8 cellular contexts compared by ENCODE assay signal in genomic region chrX:101407748-101408529, GRCh38. TPM values are rescaled to one million over a fixed set of nuclear protein-coding genes. Genes with fewer than 3 reads are reported as not detected.
DNase-seq lines count a peak whose midpoint lies in the region; ATAC-seq and TF ChIP-seq lines count a peak whose summit lies in the region.

GLA (minus strand) TSS chrX:101407925; CDS start chrX:101407903, 22 bp downstream.
HNRNPH2 (plus strand) TSS chrX:101408222; CDS start chrX:101411989, 3,767 bp downstream.

- peak within 1 kb of the TSS; percentile 78 for H3K4me2 ChIP-seq in KMS-11

- ATAC-seq in GM21737 (IDR thresholded peaks at IDR 0.05; ENCODE audit: unreplicated experiment) (peak; percentile 93), esophagus mucosa (peak; percentile 99)

- H3K4me3 ChIP-seq in KMS-11 (IDR thresholded peaks at IDR 0.05; ENCODE audit: insufficient read depth, low read depth, low read length) (no peak within 1 kb of the TSS), Peyer's patch (peak within 1 kb of the TSS; percentile 51 to 75 (median 62)), muscle layer of colon (ENCODE audit: low read depth in 1 of 2, low read length in 2 of 2) (peak within 1 kb of the TSS; percentile 56 to 61)

- peak within 1 kb of the TSS; percentile 66 for H2AFZ ChIP-seq in KMS-11 (ENCODE audit: low read depth)

- H3K9me3 ChIP-seq in Peyer's patch: no peaks in the 10 kb centered on the region
- H3K9me3 ChIP-seq in muscle layer of colon (ENCODE audit: low read length): no peaks in the 10 kb centered on the region

- H3K79me2 ChIP-seq in KMS-11 (ENCODE audit: insufficient read depth, low read depth): peaks cover 58% of the 10 kb centered on the region

- TF ChIP-seq POLR2A in Peyer's patch (IDR thresholded peaks at IDR 0.05): peak; percentile 24 to 64

- H3K27ac ChIP-seq in KMS-11 (peak within 1 kb of the TSS; percentile 91), Peyer's patch (peak within 1 kb of the TSS; percentile 82 to 99 (median 94)), muscle layer of colon (ENCODE audit: low read depth, low read length) (peak within 1 kb of the TSS; percentile 71)

- no peaks in the 10 kb centered on the region for H4K20me1 ChIP-seq in KMS-11 (ENCODE audit: insufficient read depth)

- H3K4me1 ChIP-seq in KMS-11 (ENCODE audit: low read depth, poor library complexity, severe bottlenecking) (peaks cover 13% of the 10 kb centered on the region), Peyer's patch (peaks cover 0 to 10% (median 0%) of the 10 kb centered on the region in 4 donors), muscle layer of colon (ENCODE audit: insufficient read depth, low read length) (peaks cover 4% of the 10 kb centered on the region)

- H3K9ac ChIP-seq in KMS-11 (peak within 1 kb of the TSS; percentile 93), muscle layer of colon (ENCODE audit: low read length) (peak within 1 kb of the TSS; percentile 85)

- DNase-seq in DMS53 (lab: John Stamatoyannopoulos, UW) (peak; percentile 99), Peyer's patch (peak; percentile 87 to 96 (median 92))
- peak; percentile 87 to 89 for DNase-seq in activated T-cell treated with anti-CD3 and anti-CD28 coated beads, Interleukin-2, amount 50 U/mL, for 48 hours
- DNase-seq in stimulated activated CD8-positive, alpha-beta memory T cell treated with anti-CD3 and anti-CD28 coated beads, Interleukin-7, amount 100 ng/mL, for 24 hours (ENCODE audit: low read depth): peak; percentile 72

- no peaks in the 10 kb centered on the region for H3K27me3 ChIP-seq in KMS-11 (ENCODE audit: insufficient read depth, low read depth)
- no peaks in the 10 kb centered on the region for H3K27me3 ChIP-seq in Peyer's patch
- H3K27me3 ChIP-seq in muscle layer of colon (ENCODE audit: control insufficient read depth in 1 of 2, insufficient read depth in 2 of 2, low read length in 2 of 2): no peaks in the 10 kb centered on the region

- TF ChIP-seq CTCF in KMS-11 (conservative IDR thresholded peaks at IDR 0.05; ENCODE audit: low read depth, low read length) (no peak), Peyer's patch (IDR thresholded peaks at IDR 0.05) (peak in 2 of 6 experiments; percentile 20 to 35)

- H3K36me3 ChIP-seq in KMS-11 (ENCODE audit: insufficient read depth): no peaks in the 10 kb centered on the region
- peaks cover 0 to 12% (median 0%) of the 10 kb centered on the region in 3 donors for H3K36me3 ChIP-seq in Peyer's patch
- peaks cover 10% of the 10 kb centered on the region for H3K36me3 ChIP-seq in muscle layer of colon (ENCODE audit: insufficient read depth, low read length)

RNA-seq across cellular contexts. Expression of gene GLA, which starts in this region (rescaled TPM):
- total RNA-seq in Peyer's patch (10 to 100 TPM; 25.6 to 53.8 (median 36.0) TPM), esophagus mucosa (16.9 TPM)

RNA-seq across cellular contexts. Expression of gene HNRNPH2, which starts in this region (rescaled TPM):
- 10 to 100 TPM; 29.4 to 64.5 (median 43.1) TPM for total RNA-seq in Peyer's patch
- total RNA-seq in esophagus mucosa: 31.5 TPM
